ENCODE assay signal across 26 cellular contexts in genomic region chr5:111733571-111733970, GRCh38. TPM values are rescaled to one million over a fixed set of nuclear protein-coding genes. Genes with fewer than 3 reads are reported as not detected.
DNase-seq lines count a peak whose midpoint lies in the region; ATAC-seq, FAIRE-seq and TF ChIP-seq lines count a peak whose summit lies in the region.
"Had no signal": no experiment of that assay in that cellular context is flagged by ENCODE, and none has a peak within 500 bp of the region (broad histone marks: within the 10 kb centered on the region; RNA-seq: fewer than 3 reads in every experiment).

No MANE protein-coding gene starts in this region.

- H3K9me3 Mint-ChIP-seq in nephron progenitor cell: no peaks in the 10 kb centered on the region
- H3K9me3 Mint-ChIP-seq: activated CD4-positive, alpha-beta T cell treated with anti-CD3 and anti-CD28 coated beads, Interleukin-2, amount 10 ng/mL, durations not matched to agents 24 days and 14 days; activated naive CD4-positive, alpha-beta T cell treated with anti-CD3 and anti-CD28 coated beads, Interleukin-2, amount 50 U/mL, for 72 hours had no signal

- no peak for ATAC-seq in Right ventricle myocardium inferior
- no peak for ATAC-seq in esophagus mucosa
- ATAC-seq in GM21576 (IDR thresholded peaks at IDR 0.05; ENCODE audit: unreplicated experiment): no peak
- no peak for ATAC-seq in HG02852 (IDR thresholded peaks at IDR 0.05; ENCODE audit: unreplicated experiment)
- ATAC-seq: K562, left lung had no signal

- no peak overlapping the region for H3K4me3 ChIP-seq in left ventricle myocardium inferior
- H3K4me3 ChIP-seq in brain microvascular endothelial cell (ENCODE audit: low read depth, low read length): no peak overlapping the region
- H3K4me3 ChIP-seq: K562, left lung, uterus had no signal

- peaks cover 69% of the 10 kb centered on the region for H3K4me1 Mint-ChIP-seq in nephron progenitor cell

- peak overlapping the region; percentile 29 for H3K27ac Mint-ChIP-seq in nephron progenitor cell
- H3K27ac Mint-ChIP-seq: activated naive CD4-positive, alpha-beta T cell treated with anti-CD3 and anti-CD28 coated beads, Interleukin-2, amount 50 U/mL, for 72 hours had no signal

- no peak overlapping the region for H3K4me3 Mint-ChIP-seq in nephron progenitor cell
- H3K4me3 Mint-ChIP-seq: activated CD4-positive, alpha-beta T cell treated with anti-CD3 and anti-CD28 coated beads, Interleukin-2, amount 10 ng/mL, durations not matched to agents 24 days and 14 days had no signal

- TF ChIP-seq CTCF in left ventricle myocardium inferior (IDR thresholded peaks at IDR 0.05; ENCODE audit: borderline replicate concordance) (no peak), brain microvascular endothelial cell (IDR thresholded peaks at IDR 0.05; ENCODE audit: low read depth, low read length, missing control alignments) (no peak), nephron progenitor cell (IDR thresholded peaks at IDR 0.05) (no peak)

- H3K27me3 Mint-ChIP-seq in nephron progenitor cell (ENCODE audit: low read depth, poor library complexity): no peaks in the 10 kb centered on the region
- H3K27me3 Mint-ChIP-seq: activated CD4-positive, alpha-beta T cell treated with anti-CD3 and anti-CD28 coated beads, Interleukin-2, amount 10 ng/mL, durations not matched to agents 24 days and 14 days had no signal

- peaks cover 91% of the 10 kb centered on the region for H3K36me3 Mint-ChIP-seq in nephron progenitor cell (ENCODE audit: low read depth)

- H3K9me3 ChIP-seq in left ventricle myocardium inferior (replicated peaks): no peaks in the 10 kb centered on the region
- H3K9me3 ChIP-seq: left lung, neutrophil, uterus had no signal

- H3K27me3 ChIP-seq in left ventricle myocardium inferior (ENCODE audit: low read depth) (no peaks in the 10 kb centered on the region), brain microvascular endothelial cell (replicated peaks) (no peaks in the 10 kb centered on the region)
- H3K27me3 ChIP-seq: left lung, neutrophil, uterus had no signal

- DNase-seq in left ventricle myocardium inferior: no peak
- no peak for DNase-seq in Right ventricle myocardium inferior (ENCODE audit: missing footprints)
- no peak for DNase-seq in brain microvascular endothelial cell
- no peak for DNase-seq in nephron progenitor cell
- DNase-seq in HTR-8/SVneo (ENCODE audit: insufficient read length, low spot score): no peak
- DNase-seq: effector CD8-positive, alpha-beta T cell; GOT3; left lung; NCI-H1105 treated with DMSO at 0.1 percent for 48 hours; NCI-H2029; NCI-H510A treated with DMSO at 0.1 percent for 48 hours; SHP77; small intestine; stimulated activated naive CD4-positive, alpha-beta T cell treated with Interleukin-2 at 50 U/mL for 16 hours; uterus had no signal

- peaks cover 53% of the 10 kb centered on the region for H3K4me1 ChIP-seq in left ventricle myocardium inferior
- H3K4me1 ChIP-seq: left lung, uterus had no signal

- in situ Hi-C loops in brain microvascular endothelial cell (cut with HindIII; ENCODE audit: low pct_ligation_motif_present, low sequenced_read_pairs): loop anchor here (25.0 kb wide), 1 partner anchor 229 kb away; no protein-coding TSS in a partner anchor

- H3K36me3 ChIP-seq in left ventricle myocardium inferior (peaks cover 30% of the 10 kb centered on the region), brain microvascular endothelial cell (replicated peaks) (peaks cover 56% of the 10 kb centered on the region)
- H3K36me3 ChIP-seq: uterus had no signal

- H3K27ac ChIP-seq in left ventricle myocardium inferior (replicated peaks): peak overlapping the region; percentile 25
- H3K27ac ChIP-seq in brain microvascular endothelial cell: peak overlapping the region; percentile 58
- H3K27ac ChIP-seq: left lung, neutrophil, uterus had no signal

- FAIRE-seq in HTR-8/SVneo (lab: Jason Lieb, UNC): no peak
- FAIRE-seq: A204.1, bronchial epithelial cell, colon, islet of Langerhans, K562, small intestine had no signal

- intact Hi-C loops in left ventricle myocardium inferior (cut with micrococcal nuclease): no loop called here
- intact Hi-C loops in Right ventricle myocardium inferior (cut with DNase I): no loop called here

RNA-seq across cellular contexts. Expression of gene NREP, which starts 23.4 kb away (rescaled TPM):
- total RNA-seq in left ventricle myocardium inferior (27.5 TPM), Right ventricle myocardium inferior (26.2 TPM), esophagus mucosa (18.3 TPM)
